ENCODE assay signal across 11 cellular contexts in genomic region chr18:21004721-21005120, GRCh38.
DNase-seq lines count a peak whose midpoint lies in the region; ATAC-seq and TF ChIP-seq lines count a peak whose summit lies in the region.
"Had no signal": no experiment of that assay in that cellular context is flagged by ENCODE, and none has a peak within 500 bp of the region (broad histone marks: within the 10 kb centered on the region; RNA-seq: fewer than 3 reads in every experiment).

No MANE protein-coding gene starts in this region.

- H3K27me3 ChIP-seq in BJ (ENCODE audit: control insufficient read depth, insufficient read depth, low read length) (no peaks in the 10 kb centered on the region), esophagus muscularis mucosa (no peaks in the 10 kb centered on the region), osteoblast (ENCODE audit: insufficient read depth, low read length) (no peaks in the 10 kb centered on the region), MG63 (no peaks in the 10 kb centered on the region)
- no peaks in the 10 kb centered on the region for H3K27me3 ChIP-seq in naive thymus-derived CD4-positive, alpha-beta T cell (ENCODE audit: control insufficient read depth in 2 of 2, insufficient read depth in 2 of 2, low read length in 2 of 2)

- peaks cover 4% of the 10 kb centered on the region for H4K20me1 ChIP-seq in osteoblast (ENCODE audit: insufficient read depth, low read length)

- no peak overlapping the region for H2AFZ ChIP-seq in osteoblast (ENCODE audit: low read length)

- no peak overlapping the region for H3K4me3 ChIP-seq in BJ (ENCODE audit: low read depth, low read length)
- H3K4me3 ChIP-seq in esophagus muscularis mucosa = no peak overlapping the region
- H3K4me3 ChIP-seq in osteoblast (ENCODE audit: insufficient read depth, low read length) = no peak overlapping the region
- H3K4me3 ChIP-seq in naive thymus-derived CD4-positive, alpha-beta T cell (ENCODE audit: low read length) = no peak overlapping the region
- H3K4me3 ChIP-seq in MG63 = no peak overlapping the region

- intact Hi-C loops in esophagus muscularis mucosa (cut with DNase I) = loop anchor here (5.0 to 10.0 kb wide), 2 partner anchors 110 to 173 kb away; partner anchors contain the start of gene ROCK1
- intact Hi-C loops in naive thymus-derived CD4-positive, alpha-beta T cell (cut with micrococcal nuclease) = loop anchor here in 1 of 2 donors (2.0 to 5.0 kb wide), 2 partner anchors 38 to 106 kb away; partner anchors contain the start of gene ROCK1

- no peaks in the 10 kb centered on the region for H3K9me3 ChIP-seq in esophagus muscularis mucosa
- no peaks in the 10 kb centered on the region for H3K9me3 ChIP-seq in osteoblast (ENCODE audit: low read depth, low read length)
- no peaks in the 10 kb centered on the region for H3K9me3 ChIP-seq in naive thymus-derived CD4-positive, alpha-beta T cell (ENCODE audit: control insufficient read depth in 2 of 3, low read length in 3 of 3)
- no peaks in the 10 kb centered on the region for H3K9me3 ChIP-seq in MG63

- DNase-seq in BJ (ENCODE audit: low read depth) = peak; percentile 64
- peak; percentile 67 for DNase-seq in NOMO-1 treated with DMSO at 0.1 percent for 48 hours (lab: John Stamatoyannopoulos, UW; ENCODE audit: unreplicated experiment)
- no peak for DNase-seq in esophagus muscularis mucosa (ENCODE audit: extremely low spot score)
- peak; percentile 75 for DNase-seq in osteoblast (ENCODE audit: insufficient read length, low spot score, missing footprints)
- DNase-seq in naive thymus-derived CD4-positive, alpha-beta T cell = no peak
- no peak for DNase-seq in stimulated activated naive CD4-positive, alpha-beta T cell treated with Interleukin-2 at 50 U/mL for 16 hours (lab: John Stamatoyannopoulos, UW)
- DNase-seq in MG63 = no peak
- DNase-seq: activated CD8-positive, alpha-beta T cell treated with anti-CD3 and anti-CD28 coated beads, Interleukin-2, amount 10 ng/mL, durations not matched to agents 7 days and 5 days; NCI-H2081; stimulated activated CD4-positive, alpha-beta T cell treated with anti-CD3 and anti-CD28 coated beads, Interleukin-4, amount 100 ng/mL, for 1 hour had no signal

- H3K9me3 Mint-ChIP-seq in naive thymus-derived CD4-positive, alpha-beta T cell = no peaks in the 10 kb centered on the region

- H3K4me1 ChIP-seq in esophagus muscularis mucosa = peaks cover 16 to 21% (median 19%) of the 10 kb centered on the region in 4 donors
- H3K4me1 ChIP-seq in osteoblast (ENCODE audit: insufficient read depth, low read length) = peaks cover 22% of the 10 kb centered on the region
- no peaks in the 10 kb centered on the region for H3K4me1 ChIP-seq in naive thymus-derived CD4-positive, alpha-beta T cell (ENCODE audit: control insufficient read depth in 2 of 2, insufficient read depth in 2 of 2, low read length in 2 of 2)

- H3K27ac Mint-ChIP-seq in naive thymus-derived CD4-positive, alpha-beta T cell = peak overlapping the region in 4 of 9 donors; percentile 4 to 13 (median 6)
- H3K27ac Mint-ChIP-seq: activated CD8-positive, alpha-beta T cell treated with anti-CD3 and anti-CD28 coated beads, Interleukin-2, amount 10 ng/mL, durations not matched to agents 7 days and 5 days had no signal

- H3K36me3 Mint-ChIP-seq in naive thymus-derived CD4-positive, alpha-beta T cell = peaks cover 9 to 58% (median 24%) of the 10 kb centered on the region in 5 donors

- CTCF ChIA-PET in BJ (lab: Yijun Ruan, JAX) = interaction anchor here (0.5 to 1.7 kb wide), 3 partner anchors 16 to 108 kb away, joined by 3 to 5 read pairs (median 4); no protein-coding TSS in a partner anchor
- CTCF ChIA-PET in naive thymus-derived CD4-positive, alpha-beta T cell (lab: Charles Lee) = interaction anchor here (0.5 to 1.1 kb wide), 2 partner anchors 17 to 31 kb away, joined by 3 read pairs; no protein-coding TSS in a partner anchor

- no peak overlapping the region for H3K4me3 Mint-ChIP-seq in naive thymus-derived CD4-positive, alpha-beta T cell
- H3K4me3 Mint-ChIP-seq: activated CD8-positive, alpha-beta T cell treated with anti-CD3 and anti-CD28 coated beads, Interleukin-2, amount 10 ng/mL, durations not matched to agents 7 days and 5 days had no signal

- H3K27me3 Mint-ChIP-seq in naive thymus-derived CD4-positive, alpha-beta T cell = no peaks in the 10 kb centered on the region

- H3K27ac ChIP-seq in esophagus muscularis mucosa (replicated peaks in 1 of 4) (peak overlapping the region; percentile 57 to 69 (median 64)), osteoblast (ENCODE audit: low read depth, low read length) (peak overlapping the region; percentile 96)
- H3K27ac ChIP-seq in naive thymus-derived CD4-positive, alpha-beta T cell (ENCODE audit: low read depth, low read length) = no peak overlapping the region

- TF ChIP-seq CTCF in BJ (IDR thresholded peaks at IDR 0.05; ENCODE audit: insufficient read depth, low read depth, low read length) (no peak), esophagus muscularis mucosa (IDR thresholded peaks at IDR 0.05) (no peak), osteoblast (IDR thresholded peaks at IDR 0.05; ENCODE audit: extremely low read depth, low read depth, low read length) (no peak)

- ATAC-seq in GM18858 (IDR thresholded peaks at IDR 0.05; ENCODE audit: unreplicated experiment) = no peak
- no peak for ATAC-seq in naive thymus-derived CD4-positive, alpha-beta T cell
- ATAC-seq: activated CD8-positive, alpha-beta T cell treated with anti-CD3 and anti-CD28 coated beads, Interleukin-2, amount 10 ng/mL, durations not matched to agents 7 days and 5 days had no signal

- H3K36me3 ChIP-seq in BJ (ENCODE audit: control insufficient read depth, insufficient read depth, low read length) = no peaks in the 10 kb centered on the region; the same call in 1 of the 2 replicates
- H3K36me3 ChIP-seq in esophagus muscularis mucosa = peaks cover 24 to 55% (median 32%) of the 10 kb centered on the region in 4 donors
- H3K36me3 ChIP-seq in osteoblast (ENCODE audit: insufficient read depth, low read length) = peaks cover 31% of the 10 kb centered on the region
- peaks cover 5 to 57% (median 7%) of the 10 kb centered on the region in 3 experiments for H3K36me3 ChIP-seq in naive thymus-derived CD4-positive, alpha-beta T cell (ENCODE audit: control insufficient read depth in 2 of 3, insufficient read depth in 3 of 3, low read length in 3 of 3)
- peaks cover 56% of the 10 kb centered on the region for H3K36me3 ChIP-seq in MG63

- peak overlapping the region; percentile 69 for H3K4me2 ChIP-seq in osteoblast (ENCODE audit: insufficient read depth, low read length)

- TF ChIP-seq POLR2A in esophagus muscularis mucosa (IDR thresholded peaks at IDR 0.05; ENCODE audit: low read depth) = no peak

- POLR2A ChIA-PET in BJ (lab: Charles Lee) = interaction anchor here (0.5 kb wide), 1 partner anchor 774 kb away, joined by 5 read pairs; no protein-coding TSS in a partner anchor
- POLR2A ChIA-PET in naive thymus-derived CD4-positive, alpha-beta T cell (lab: Charles Lee) = no interaction called here

- H3K4me1 Mint-ChIP-seq in naive thymus-derived CD4-positive, alpha-beta T cell = peaks cover 0 to 10% (median 6%) of the 10 kb centered on the region in 7 donors

- H3K79me2 ChIP-seq in osteoblast (ENCODE audit: insufficient read depth, low read length) = peaks cover 27% of the 10 kb centered on the region

- TF ChIP-seq EP300 in esophagus muscularis mucosa (IDR thresholded peaks at IDR 0.05) = no peak

Comparison
In these comparisons a context has a peak if more than half of its experiments do, and no peak if none do; other contexts are left out.
1. DNase-seq: peak in BJ (single experiment), NOMO-1 treated with DMSO at 0.1 percent for 48 hours (single experiment) and osteoblast (single experiment); none in esophagus muscularis mucosa (single experiment), naive thymus-derived CD4-positive, alpha-beta T cell (0 of 9), stimulated activated naive CD4-positive, alpha-beta T cell treated with Interleukin-2 at 50 U/mL for 16 hours (single experiment) and MG63 (single experiment).